In the genomic region with DNA sequence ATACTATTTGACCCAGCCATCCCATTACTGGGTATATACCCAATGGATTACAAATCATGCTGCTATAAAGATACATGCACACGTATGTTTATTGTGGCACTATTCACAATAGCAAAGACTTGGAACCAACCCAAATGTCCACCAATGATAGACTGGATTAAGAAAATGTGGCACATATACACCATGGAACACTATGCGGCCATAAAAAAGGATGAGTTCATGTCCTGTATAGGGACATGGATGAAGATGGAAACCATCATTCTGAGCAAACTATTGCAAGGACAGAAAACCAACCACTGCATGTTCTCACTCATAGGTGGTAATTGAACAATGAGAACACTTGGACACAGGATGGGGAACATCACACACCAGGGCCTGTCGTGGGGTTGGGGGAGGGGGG, we compare ENCODE assay signal across 13 cellular contexts. TPM values are rescaled to one million over a fixed set of nuclear protein-coding genes. Genes with fewer than 3 reads are reported as not detected.
"Had no signal": no experiment of that assay in that cellular context is flagged by ENCODE, and none has a peak within 500 bp of the region (broad histone marks: within the 10 kb centered on the region; RNA-seq: fewer than 3 reads in every experiment).

No MANE protein-coding gene starts in this region.

RNA-seq across cellular contexts. Expression of gene SDR9C7, which starts 40.0 kb away (rescaled TPM):
- total RNA-seq: stomach, subcutaneous adipose tissue, thyroid gland, tibial nerve, transverse colon, upper lobe of left lung, upper lobe of right lung, ureter, urinary bladder had no signal

RNA-seq across cellular contexts. Expression of gene TAC3, which starts 42.1 kb away (rescaled TPM):
- total RNA-seq: subcutaneous adipose tissue, suprapubic skin, thoracic aorta, thyroid gland, tibial nerve, upper lobe of left lung, upper lobe of right lung, ureter, uterus, vagina had no signal
